In the genomic region with DNA sequence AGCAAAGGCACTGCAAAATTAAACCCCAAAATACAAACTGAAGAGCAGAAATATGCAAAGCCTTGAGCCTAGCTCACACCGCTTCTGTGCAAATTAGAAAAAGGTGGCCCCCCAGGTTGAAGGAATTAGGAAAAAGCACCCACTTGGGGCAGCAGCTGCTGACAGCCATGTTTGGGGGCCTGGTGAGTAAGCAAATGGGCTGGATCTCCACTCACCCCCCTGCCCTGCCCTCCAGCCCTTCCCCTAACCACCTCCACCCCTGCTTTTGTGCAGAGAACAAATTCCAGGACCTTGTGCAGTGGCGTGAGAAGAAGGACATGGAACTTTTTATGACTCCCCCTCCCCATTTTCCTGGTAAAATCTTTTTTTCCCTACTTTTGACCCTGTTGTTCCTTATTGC, we compare ENCODE assay signal across 11 cellular contexts.
DNase-seq lines count a peak whose midpoint lies in the region; ATAC-seq and TF ChIP-seq lines count a peak whose summit lies in the region.
"Had no signal": no experiment of that assay in that cellular context is flagged by ENCODE, and none has a peak within 500 bp of the region (broad histone marks: within the 10 kb centered on the region; RNA-seq: fewer than 3 reads in every experiment).

No MANE protein-coding gene starts in this region.

- DNase-seq in left ventricle myocardium inferior (no peak), left ventricle myocardium superior (no peak), choroid plexus epithelial cell (ENCODE audit: low read depth) (no peak), mesenchymal stem cell (peak; percentile 63), vagina (ENCODE audit: extremely low spot score in 2 of 2) (no peak)
- no peak for DNase-seq in activated effector memory CD4-positive, alpha-beta T cell treated with anti-CD3 and anti-CD28 coated beads, Interleukin-2, amount 50 U/mL, for 16 hours
- no peak for DNase-seq in activated CD4-positive, alpha-beta T cell treated with anti-CD3 and anti-CD28 coated beads for 1 hour
- DNase-seq in activated T-cell treated with anti-CD3 and anti-CD28 coated beads, Interleukin-2, amount 50 U/mL, for 1 hour, result no peak
- DNase-seq: AML-193, glutamatergic neuron, NCI-H1694 treated with DMSO at 0.1 percent for 48 hours had no signal

- peak overlapping the region; percentile 87 for H3K9ac ChIP-seq in mesenchymal stem cell (ENCODE audit: low read length)

- H2AK5ac ChIP-seq in mesenchymal stem cell (ENCODE audit: low read length, severe bottlenecking), result peak overlapping the region; percentile 81

- H3K27me3 ChIP-seq in left ventricle myocardium inferior (ENCODE audit: low read depth) (no peaks in the 10 kb centered on the region), mesenchymal stem cell (ENCODE audit: control insufficient read depth in 1 of 2, insufficient read depth in 1 of 2, low read length in 2 of 2) (no peaks in the 10 kb centered on the region), vagina (no peaks in the 10 kb centered on the region)

- no peak overlapping the region for H3K14ac ChIP-seq in mesenchymal stem cell (ENCODE audit: low read length in 2 of 2)

- TF ChIP-seq CTCF in left ventricle myocardium inferior (IDR thresholded peaks at IDR 0.05; ENCODE audit: borderline replicate concordance) (no peak), choroid plexus epithelial cell (conservative IDR thresholded peaks at IDR 0.05; ENCODE audit: low read depth, low read length) (no peak), vagina (IDR thresholded peaks at IDR 0.05) (no peak)

- H2BK5ac ChIP-seq in mesenchymal stem cell (ENCODE audit: low read depth, low read length, poor library complexity, severe bottlenecking), result peak overlapping the region; percentile 100

- peak overlapping the region; percentile 54 to 93 for H3K4ac ChIP-seq in mesenchymal stem cell (ENCODE audit: low read depth in 1 of 2, low read length in 2 of 2)

- H3K36me3 ChIP-seq in left ventricle myocardium inferior, result no peaks in the 10 kb centered on the region
- no peaks in the 10 kb centered on the region for H3K36me3 ChIP-seq in mesenchymal stem cell (ENCODE audit: control insufficient read depth in 1 of 2, insufficient read depth in 2 of 2, low read depth in 1 of 2, low read length in 2 of 2)
- H3K36me3 ChIP-seq in vagina, result no peaks in the 10 kb centered on the region

- ATAC-seq in left ventricle myocardium superior, result no peak

- intact Hi-C loops in left ventricle myocardium inferior (cut with micrococcal nuclease), result no loop called here
- intact Hi-C loops in left ventricle myocardium superior (cut with micrococcal nuclease), result no loop called here
- intact Hi-C loops in vagina (cut with DNase I), result no loop called here

- peak overlapping the region in 1 of 2 experiments; percentile 70 for H2BK12ac ChIP-seq in mesenchymal stem cell (ENCODE audit: low read length in 2 of 2)

- H4K91ac ChIP-seq in mesenchymal stem cell (ENCODE audit: low read length), result peak overlapping the region; percentile 90

- peak overlapping the region; percentile 46 for H2AFZ ChIP-seq in mesenchymal stem cell (ENCODE audit: low read depth, low read length)

- peak overlapping the region; percentile 79 to 87 for H3K18ac ChIP-seq in mesenchymal stem cell (ENCODE audit: low read depth in 1 of 2, low read length in 2 of 2)

- H3K4me3 ChIP-seq in left ventricle myocardium inferior, result peak overlapping the region; percentile 47
- peak overlapping the region; percentile 19 for H3K4me3 ChIP-seq in choroid plexus epithelial cell (ENCODE audit: low read depth, low read length)
- H3K4me3 ChIP-seq in mesenchymal stem cell (ENCODE audit: insufficient read depth in 1 of 2, low read depth in 1 of 2, low read length in 2 of 2), result peak overlapping the region in 1 of 2 experiments; percentile 32
- no peak overlapping the region for H3K4me3 ChIP-seq in vagina

- no peak for TF ChIP-seq POLR2A in vagina (IDR thresholded peaks at IDR 0.05)

- WGBS in mesenchymal stem cell, result 2% methylated on average over 2 of the region's 2 CpGs

- H3K23ac ChIP-seq in mesenchymal stem cell (ENCODE audit: low read length in 2 of 2), result no peak overlapping the region

- H3K9me3 ChIP-seq in left ventricle myocardium inferior (replicated peaks), result no peaks in the 10 kb centered on the region
- no peaks in the 10 kb centered on the region for H3K9me3 ChIP-seq in mesenchymal stem cell (ENCODE audit: control insufficient read depth, low read length)
- no peaks in the 10 kb centered on the region for H3K9me3 ChIP-seq in vagina

- H2BK15ac ChIP-seq in mesenchymal stem cell (ENCODE audit: low read depth, poor library complexity, severe bottlenecking), result peak overlapping the region; percentile 75

- peak overlapping the region; percentile 52 for H3K4me2 ChIP-seq in mesenchymal stem cell (ENCODE audit: low read length, poor library complexity, severe bottlenecking)

- no peaks in the 10 kb centered on the region for H3K79me1 ChIP-seq in mesenchymal stem cell (replicated peaks; ENCODE audit: low read length, poor library complexity, severe bottlenecking)

- peak overlapping the region; percentile 93 for H2BK120ac ChIP-seq in mesenchymal stem cell (ENCODE audit: low read depth, low read length)

- peak overlapping the region; percentile 70 for H3K27ac ChIP-seq in left ventricle myocardium inferior (replicated peaks)
- H3K27ac ChIP-seq in mesenchymal stem cell (ENCODE audit: low read length, poor library complexity, severe bottlenecking), result peak overlapping the region; percentile 100
- peak overlapping the region; percentile 30 for H3K27ac ChIP-seq in vagina

- H3K4me1 ChIP-seq in left ventricle myocardium inferior (peaks cover 28% of the 10 kb centered on the region), mesenchymal stem cell (ENCODE audit: control insufficient read depth, insufficient read depth, low read depth, low read length) (peaks cover 25% of the 10 kb centered on the region), vagina (peaks cover 22% of the 10 kb centered on the region)

- peak overlapping the region; percentile 42 for H4K8ac ChIP-seq in mesenchymal stem cell (ENCODE audit: low read length)

Comparison
In these comparisons a context has a peak if more than half of its experiments do, and no peak if none do; other contexts are left out.
1. H3K27ac ChIP-seq: peak in every context shown above with its lines; median percentile 100 in mesenchymal stem cell; 70 in left ventricle myocardium inferior; 30 in vagina.
2. H3K4me3 ChIP-seq: peak in left ventricle myocardium inferior (single experiment) and choroid plexus epithelial cell (single experiment); none in vagina (0 of 2).